8 cellular contexts compared by ENCODE assay signal in the genomic region with DNA sequence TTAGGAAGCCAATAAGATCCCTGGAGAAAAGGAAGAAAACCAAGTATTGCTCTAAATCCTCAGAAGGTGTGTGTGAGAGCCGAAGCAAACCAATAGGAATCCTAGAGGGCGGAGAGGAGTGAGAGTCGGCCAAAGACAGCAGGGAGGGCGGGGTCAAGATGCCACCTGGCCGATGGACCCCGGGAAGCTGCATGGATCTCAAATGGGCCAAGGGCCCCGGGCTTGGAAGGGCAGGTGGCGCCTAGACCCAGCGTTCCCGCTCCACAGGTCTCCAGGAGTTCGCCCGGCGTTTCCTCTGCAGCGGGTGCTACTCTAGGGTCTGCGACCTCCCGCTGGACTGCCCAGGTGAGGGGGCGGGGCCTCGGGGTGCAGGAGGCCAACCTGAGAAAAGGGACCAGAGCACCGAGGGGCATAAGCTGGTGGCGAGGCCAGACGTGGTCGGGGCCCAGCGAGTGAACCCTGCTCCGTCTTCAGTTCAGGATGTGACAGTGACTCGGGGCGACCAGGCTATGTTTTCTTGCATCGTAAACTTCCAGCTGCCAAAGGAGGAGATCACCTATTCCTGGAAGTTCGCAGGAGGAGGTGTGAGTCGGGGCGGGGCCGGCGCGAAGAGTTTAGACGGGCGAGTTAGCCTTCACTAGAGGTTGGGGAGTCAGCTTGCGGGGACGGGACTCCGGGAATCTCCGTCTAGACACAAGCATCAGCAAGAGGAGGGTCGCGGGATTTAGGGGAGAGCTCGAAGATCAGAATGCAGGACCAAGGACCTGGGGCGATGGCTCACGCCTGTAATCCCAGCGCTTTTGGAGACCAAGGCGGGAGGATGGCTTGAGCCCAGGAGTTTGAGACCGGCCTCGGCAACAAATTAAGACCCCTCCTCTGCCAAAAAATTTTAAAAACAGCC. TPM values are rescaled to one million over a fixed set of nuclear protein-coding genes. Genes with fewer than 3 reads are reported as not detected.
DNase-seq lines count a peak whose midpoint lies in the region; ATAC-seq, FAIRE-seq and TF ChIP-seq lines count a peak whose summit lies in the region.

No MANE protein-coding gene starts in this region.

- no peak overlapping the region for H3K27ac Mint-ChIP-seq in activated CD4-positive, alpha-beta memory T cell treated with anti-CD3 and anti-CD28 coated beads for 36 hours

- H3K9me3 ChIP-seq in heart left ventricle (no peaks in the 10 kb centered on the region), pancreas (no peaks in the 10 kb centered on the region)

- H3K4me1 Mint-ChIP-seq in activated CD4-positive, alpha-beta memory T cell treated with anti-CD3 and anti-CD28 coated beads for 36 hours (ENCODE audit: low read depth): peaks cover 32% of the 10 kb centered on the region

- H3K27me3 ChIP-seq in heart left ventricle (no peaks in the 10 kb centered on the region), pancreas (no peaks in the 10 kb centered on the region)

- peaks cover 26% of the 10 kb centered on the region for H3K36me3 Mint-ChIP-seq in activated CD4-positive, alpha-beta memory T cell treated with anti-CD3 and anti-CD28 coated beads for 36 hours

- DNase-seq in GM03348 (ENCODE audit: low spot score) (peak; percentile 7), heart left ventricle (peak in 1 of 5 donors; percentile 45), pancreas (peak in 5 of 6 donors; percentile 64 to 77 (median 69)), NCI-H2081 (lab: John Stamatoyannopoulos, UW) (no peak)
- DNase-seq in activated CD4-positive, alpha-beta memory T cell treated with anti-CD3 and anti-CD28 coated beads for 36 hours: peak; percentile 23

- CTCF ChIA-PET in activated CD4-positive, alpha-beta memory T cell treated with anti-CD3 and anti-CD28 coated beads for 36 hours (lab: Charles Lee): interaction anchor here (0.5 to 2.0 kb wide), 6 partner anchors 8 to 1319 kb away, joined by 3 to 14 read pairs (median 4); a partner anchor contains a TSS

- H3K4me3 ChIP-seq in heart left ventricle (peak overlapping the region in 10 of 12 donors; percentile 61 to 77 (median 67)), pancreas (peak overlapping the region; percentile 41 to 66 (median 50))

- no peak for TF ChIP-seq CTCF in heart left ventricle (IDR thresholded peaks at IDR 0.05)
- TF ChIP-seq CTCF in pancreas (IDR thresholded peaks at IDR 0.05): no peak

- H3K4me3 Mint-ChIP-seq in activated CD4-positive, alpha-beta memory T cell treated with anti-CD3 and anti-CD28 coated beads for 36 hours: peak overlapping the region; percentile 92

- FAIRE-seq in pancreas (lab: Jason Lieb, UNC): no peak

- WGBS in heart left ventricle, 4 donors: 49 to 78% (median 58%) methylated on average over 47 to 48 of the region's 48 CpGs
- WGBS in pancreas, 2 donors: 5 to 8% methylated on average over 47 to 48 of the region's 48 CpGs

- H3K4me1 ChIP-seq in heart left ventricle: peaks cover 0 to 37% (median 22%) of the 10 kb centered on the region in 12 donors
- peaks cover 0 to 7% (median 0%) of the 10 kb centered on the region in 3 donors for H3K4me1 ChIP-seq in pancreas

- POLR2A ChIA-PET in activated CD4-positive, alpha-beta memory T cell treated with anti-CD3 and anti-CD28 coated beads for 36 hours (lab: Charles Lee): interaction anchor here (1.1 to 1.4 kb wide), 4 partner anchors 12 to 309 kb away, joined by 4 to 6 read pairs (median 4); no protein-coding TSS in a partner anchor

- no peaks in the 10 kb centered on the region for H3K9me3 Mint-ChIP-seq in activated CD4-positive, alpha-beta memory T cell treated with anti-CD3 and anti-CD28 coated beads for 36 hours

- TF ChIP-seq POLR2A in heart left ventricle (IDR thresholded peaks at IDR 0.05): peak in 1 of 2 donors; percentile 7
- TF ChIP-seq POLR2A in GM18505 (IDR thresholded peaks at IDR 0.05; ENCODE audit: borderline replicate concordance, extremely low read depth, insufficient read depth, insufficient read length): no peak

- peaks cover 0 to 67% (median 51%) of the 10 kb centered on the region in 9 donors for H3K36me3 ChIP-seq in heart left ventricle
- H3K36me3 ChIP-seq in pancreas: no peaks in the 10 kb centered on the region

- H3K27me3 Mint-ChIP-seq in activated CD4-positive, alpha-beta memory T cell treated with anti-CD3 and anti-CD28 coated beads for 36 hours: peaks cover 2% of the 10 kb centered on the region

- peak overlapping the region in 11 of 12 donors; percentile 81 to 97 (median 91) for H3K27ac ChIP-seq in heart left ventricle
- H3K27ac ChIP-seq in pancreas: peak overlapping the region; percentile 61 to 90 (median 78)

- ATAC-seq in heart left ventricle (peak in 2 of 4 donors; percentile 0 to 1), pancreas (peak; percentile 20 to 51 (median 34)), GM21381 (IDR thresholded peaks at IDR 0.05; ENCODE audit: unreplicated experiment) (no peak), GM18505 (IDR thresholded peaks at IDR 0.05; ENCODE audit: unreplicated experiment) (no peak), GM18517 (IDR thresholded peaks at IDR 0.05; ENCODE audit: unreplicated experiment) (no peak)

- intact Hi-C loops in activated CD4-positive, alpha-beta memory T cell treated with anti-CD3 and anti-CD28 coated beads for 36 hours (cut with micrococcal nuclease): loop anchor here (10.0 kb wide), 1 partner anchor 1492 kb away; a partner anchor contains a TSS
- intact Hi-C loops in heart left ventricle (cut with DNase I) (no loop called here), pancreas (cut with DNase I) (no loop called here)

RNA-seq across cellular contexts. Expression of a gene that starts 9.9 kb away (rescaled TPM):
- 10 to 100 TPM in 1 of 2 experiments, 1 to 10 TPM in 1; 10.0 to 14.2 TPM for total RNA-seq in activated CD4-positive, alpha-beta memory T cell treated with anti-CD3 and anti-CD28 coated beads for 36 hours
- total RNA-seq in heart left ventricle (10 to 100 TPM in 5 of 9 donors, 1 to 10 TPM in 4; 2.9 to 15.1 (median 10.2) TPM), pancreas (10 to 100 TPM in 1 of 6 donors, 1 to 10 TPM in 5; 3.8 to 12.4 (median 5.9) TPM)
- polyA plus RNA-seq in heart left ventricle (10 to 100 TPM in 1 of 2 donors, 1 to 10 TPM in 1; 6.1 to 16.8 TPM), pancreas (10 to 100 TPM; 27.2 to 29.4 TPM)

RNA-seq across cellular contexts. Expression of a gene that starts 20.8 kb away (rescaled TPM):
- not detected for total RNA-seq in activated CD4-positive, alpha-beta memory T cell treated with anti-CD3 and anti-CD28 coated beads for 36 hours
- 10 to 100 TPM in 1 of 9 donors, 1 to 10 TPM in 1, under 1 TPM in 4, not detected in 3; 0.17 to 16.0 (median 0.81) TPM for total RNA-seq in heart left ventricle
- under 1 TPM; 0.15 to 0.40 TPM for polyA plus RNA-seq in heart left ventricle
- total RNA-seq in pancreas: under 1 TPM in 4 of 6 donors, not detected in 2; 0.06 to 0.58 (median 0.36) TPM
- polyA plus RNA-seq in pancreas: 1 to 10 TPM in 1 of 2 donors, under 1 TPM in 1; 0.54 to 1.3 TPM

RNA-seq across cellular contexts. Expression of a gene that starts 48.7 kb away (rescaled TPM):
- not detected for total RNA-seq in activated CD4-positive, alpha-beta memory T cell treated with anti-CD3 and anti-CD28 coated beads for 36 hours
- total RNA-seq in heart left ventricle (10 to 100 TPM in 2 of 9 donors, 1 to 10 TPM in 7; 1.8 to 39.4 (median 4.7) TPM), pancreas (1 to 10 TPM in 4 of 6 donors, under 1 TPM in 2; 0.37 to 6.8 (median 2.4) TPM)
- polyA plus RNA-seq in heart left ventricle (1 to 10 TPM in 1 of 2 donors, under 1 TPM in 1; 0.15 to 4.8 TPM), pancreas (under 1 TPM; 0.57 to 0.73 TPM)

RNA-seq across cellular contexts. Expression of a gene that starts 56.4 kb away (rescaled TPM):
- total RNA-seq in activated CD4-positive, alpha-beta memory T cell treated with anti-CD3 and anti-CD28 coated beads for 36 hours: not detected
- total RNA-seq in heart left ventricle: 10 to 100 TPM in 1 of 9 donors, 1 to 10 TPM in 4, under 1 TPM in 2, not detected in 2; 0.20 to 17.9 (median 1.3) TPM
- polyA plus RNA-seq in heart left ventricle: 1 to 10 TPM in 1 of 2 donors, under 1 TPM in 1; 0.27 to 1.3 TPM
- total RNA-seq in pancreas: 1 to 10 TPM in 4 of 6 donors, under 1 TPM in 1, not detected in 1; 0.37 to 5.0 (median 1.6) TPM
- under 1 TPM; 0.12 to 0.27 TPM for polyA plus RNA-seq in pancreas

RNA-seq across cellular contexts. Expression of a gene that starts 58.0 kb away (rescaled TPM):
- not detected for total RNA-seq in activated CD4-positive, alpha-beta memory T cell treated with anti-CD3 and anti-CD28 coated beads for 36 hours
- total RNA-seq in heart left ventricle (10 to 100 TPM in 1 of 9 donors, 1 to 10 TPM in 2, under 1 TPM in 5, not detected in 1; 0.24 to 11.1 (median 0.80) TPM), pancreas (1 to 10 TPM in 1 of 6 donors, under 1 TPM in 3, not detected in 2; 0.25 to 1.3 (median 0.69) TPM)
- polyA plus RNA-seq in heart left ventricle (1 to 10 TPM in 1 of 2 donors, under 1 TPM in 1; 0.11 to 1.1 TPM), pancreas (under 1 TPM in 1 of 2 donors, not detected in 1; 0.14 TPM)

Comparison
In these comparisons a context has a peak if more than half of its experiments do, and no peak if none do; other contexts are left out.
1. DNase-seq: peak in GM03348 (single experiment), activated CD4-positive, alpha-beta memory T cell treated with anti-CD3 and anti-CD28 coated beads for 36 hours (single experiment) and pancreas (5 of 6); none in NCI-H2081 (0 of 2).
2. ATAC-seq: peak in pancreas (4 of 4); none in GM21381 (single experiment), GM18505 (single experiment) and GM18517 (single experiment).